Comparison of ENCODE assay signal across 26 cellular contexts in the genomic region with DNA sequence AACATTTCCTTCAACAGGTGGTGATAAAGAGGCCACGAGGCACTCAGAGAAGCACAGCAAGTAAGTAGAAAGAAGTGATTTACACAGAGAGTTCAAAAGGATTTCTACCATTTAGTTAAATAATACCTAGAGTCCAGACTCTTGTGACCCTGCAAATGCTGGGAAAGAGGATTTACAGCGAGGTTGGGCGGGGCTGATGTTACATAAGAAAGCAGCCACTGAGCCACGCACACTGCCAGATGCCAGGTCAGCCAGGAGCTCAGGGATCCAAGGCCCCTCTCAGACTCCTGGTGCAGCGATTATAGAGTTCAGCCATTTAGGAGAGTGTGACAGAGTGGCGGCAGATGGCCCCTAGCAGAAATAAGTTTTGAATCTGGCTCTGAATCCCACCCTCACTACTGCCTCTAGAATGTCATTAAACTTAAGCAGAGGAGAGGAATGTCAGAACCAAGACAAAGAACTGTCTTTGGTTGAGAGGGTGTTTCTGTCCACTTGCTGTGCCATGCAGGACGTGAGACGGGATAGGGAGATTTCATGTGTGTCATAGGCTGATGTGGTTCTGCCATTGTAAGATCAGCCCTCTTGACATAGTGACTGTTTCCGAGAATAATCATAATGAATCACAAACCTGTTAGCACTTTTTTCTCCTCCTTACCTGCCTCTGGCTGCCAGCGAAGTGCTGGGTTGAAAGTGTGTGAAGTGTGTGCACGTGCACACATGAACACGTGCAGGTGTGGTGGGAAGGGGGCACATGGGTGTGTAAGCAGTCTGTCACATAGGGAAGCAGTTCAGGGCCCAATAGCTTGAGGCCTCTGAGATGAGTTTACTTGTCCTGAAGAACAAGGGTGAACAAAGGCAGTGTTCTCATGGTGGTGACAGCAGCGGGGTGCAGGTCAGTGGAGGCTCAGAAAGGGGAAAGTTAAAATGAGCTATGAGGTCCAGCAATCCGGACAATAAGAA. TPM values are rescaled to one million over a fixed set of nuclear protein-coding genes. Genes with fewer than 3 reads are reported as not detected.
DNase-seq lines count a peak whose midpoint lies in the region; ATAC-seq, FAIRE-seq and TF ChIP-seq lines count a peak whose summit lies in the region.
"Had no signal": no experiment of that assay in that cellular context is flagged by ENCODE, and none has a peak within 500 bp of the region (broad histone marks: within the 10 kb centered on the region; RNA-seq: fewer than 3 reads in every experiment).

No MANE protein-coding gene starts in this region.

- no peaks in the 10 kb centered on the region for H3K9me3 Mint-ChIP-seq in activated CD4-positive, alpha-beta memory T cell treated with anti-CD3 and anti-CD28 coated beads for 36 hours
- H3K9me3 Mint-ChIP-seq: dendritic cell treated with granulocyte-macrophage colony-stimulating factor and Interleukin-4, amounts not matched to agents 40 ng/mL and 50 ng/mL, for 4 days; H9; stimulated activated naive CD8-positive, alpha-beta T cell treated with anti-CD3 and anti-CD28 coated beads, Interleukin-15, amount 100 ng/mL, for 72 hours; T-helper 2 cell treated with Interferon-gamma antibody and Interleukin-4, amounts not matched to agents 5 μg/mL and 100 μg/mL, for 36 hours had no signal

- H3K4me1 ChIP-seq in right lobe of liver = peaks cover 0 to 17% (median 0%) of the 10 kb centered on the region in 4 donors
- H3K4me1 ChIP-seq in small intestine (ENCODE audit: control insufficient read depth in 2 of 2, insufficient read depth in 1 of 2, low read depth in 1 of 2, low read length in 1 of 2) = no peaks in the 10 kb centered on the region
- H3K4me1 ChIP-seq: BE2C, sigmoid colon, SJSA1, upper lobe of left lung had no signal

- H3K27me3 ChIP-seq in right lobe of liver (no peaks in the 10 kb centered on the region), small intestine (ENCODE audit: control insufficient read depth in 2 of 2, insufficient read depth in 2 of 2, low read length in 2 of 2) (no peaks in the 10 kb centered on the region)
- H3K27me3 ChIP-seq: BE2C, MG63, sigmoid colon, upper lobe of left lung had no signal

- no peaks in the 10 kb centered on the region for H3K36me3 ChIP-seq in right lobe of liver
- no peaks in the 10 kb centered on the region for H3K36me3 ChIP-seq in small intestine (ENCODE audit: control insufficient read depth in 2 of 2, insufficient read depth in 2 of 2, low read length in 2 of 2)
- H3K36me3 ChIP-seq: BE2C, MG63, sigmoid colon, SJSA1, upper lobe of left lung had no signal

- peaks cover 19% of the 10 kb centered on the region for H3K27me3 Mint-ChIP-seq in activated CD4-positive, alpha-beta memory T cell treated with anti-CD3 and anti-CD28 coated beads for 36 hours

- H3K4me3 ChIP-seq in right lobe of liver (peak overlapping the region in 2 of 3 donors; percentile 46 to 61), small intestine (ENCODE audit: low read depth in 1 of 2, low read length in 2 of 2) (no peak overlapping the region)
- H3K4me3 ChIP-seq: MG63, PC-9, sigmoid colon, SJSA1, upper lobe of left lung had no signal

- TF ChIP-seq POLR2A in right lobe of liver (IDR thresholded peaks at IDR 0.05) = no peak

- no peak overlapping the region for H3K27ac Mint-ChIP-seq in activated CD4-positive, alpha-beta memory T cell treated with anti-CD3 and anti-CD28 coated beads for 36 hours
- H3K27ac Mint-ChIP-seq: dendritic cell treated with granulocyte-macrophage colony-stimulating factor and Interleukin-4, amounts not matched to agents 40 ng/mL and 50 ng/mL, for 4 days; stimulated activated naive CD8-positive, alpha-beta T cell treated with anti-CD3 and anti-CD28 coated beads, Interleukin-15, amount 100 ng/mL, for 72 hours; T-helper 2 cell treated with Interferon-gamma antibody and Interleukin-4, amounts not matched to agents 5 μg/mL and 100 μg/mL, for 36 hours had no signal

- no peaks in the 10 kb centered on the region for H3K4me1 Mint-ChIP-seq in activated CD4-positive, alpha-beta memory T cell treated with anti-CD3 and anti-CD28 coated beads for 36 hours (ENCODE audit: low read depth)
- H3K4me1 Mint-ChIP-seq: stimulated activated naive CD8-positive, alpha-beta T cell treated with anti-CD3 and anti-CD28 coated beads, Interleukin-15, amount 100 ng/mL, for 72 hours had no signal

- FAIRE-seq in small intestine (lab: Jason Lieb, UNC) = no peak
- FAIRE-seq: frontal cortex had no signal

- H3K27ac ChIP-seq in right lobe of liver (peak overlapping the region in 2 of 3 donors; percentile 55 to 70), small intestine (ENCODE audit: low read depth in 1 of 2, low read length in 1 of 2) (no peak overlapping the region)
- H3K27ac ChIP-seq: epithelial cell of prostate, PC-9, sigmoid colon, SJSA1 had no signal

- DNase-seq in HuH-7 (ENCODE audit: low spot score) (peak; percentile 48), ecto neural progenitor cell (ENCODE audit: low spot score) (peak; percentile 52), right lobe of liver (peak; percentile 54 to 88 (median 85)), small intestine (peak; percentile 29), GM03348 (ENCODE audit: low spot score) (no peak)
- no peak for DNase-seq in stimulated activated CD4-positive, alpha-beta T cell treated with anti-CD3 and anti-CD28 coated beads, Interleukin-1b, Interleukin-23, amount 100 ng/mL, for 48 hours
- no peak for DNase-seq in activated CD4-positive, alpha-beta memory T cell treated with anti-CD3 and anti-CD28 coated beads for 36 hours
- DNase-seq: BE2C; H9; IMR-90; MG63; NCI-H1436; NCI-H2171 treated with DMSO at 0.1 percent for 48 hours; NCI-H748 treated with DMSO at 0.1 percent for 48 hours; occipital lobe; PC-9; sigmoid colon; stimulated activated CD4-positive, alpha-beta T cell treated with anti-CD3 and anti-CD28 coated beads, Interleukin-2, amount 100 ng/mL, for 24 hours; stimulated activated naive CD8-positive, alpha-beta T cell treated with anti-CD3 and anti-CD28 coated beads, Interleukin-15, amount 100 ng/mL, for 72 hours had no signal

- CTCF ChIA-PET in activated CD4-positive, alpha-beta memory T cell treated with anti-CD3 and anti-CD28 coated beads for 36 hours (lab: Charles Lee) = no interaction called here

- no peaks in the 10 kb centered on the region for H3K36me3 Mint-ChIP-seq in activated CD4-positive, alpha-beta memory T cell treated with anti-CD3 and anti-CD28 coated beads for 36 hours

- POLR2A ChIA-PET in activated CD4-positive, alpha-beta memory T cell treated with anti-CD3 and anti-CD28 coated beads for 36 hours (lab: Charles Lee) = no interaction called here

- no peak overlapping the region for H3K4me3 Mint-ChIP-seq in activated CD4-positive, alpha-beta memory T cell treated with anti-CD3 and anti-CD28 coated beads for 36 hours
- H3K4me3 Mint-ChIP-seq: dendritic cell treated with granulocyte-macrophage colony-stimulating factor and Interleukin-4, amounts not matched to agents 40 ng/mL and 50 ng/mL, for 4 days; H9; stimulated activated naive CD8-positive, alpha-beta T cell treated with anti-CD3 and anti-CD28 coated beads, Interleukin-15, amount 100 ng/mL, for 72 hours; T-helper 2 cell treated with Interferon-gamma antibody and Interleukin-4, amounts not matched to agents 5 μg/mL and 100 μg/mL, for 36 hours had no signal

- TF ChIP-seq CTCF in right lobe of liver (IDR thresholded peaks at IDR 0.05) = peak in 1 of 4 donors; percentile 7

- 51% methylated on average over 10 of the region's 14 CpGs for WGBS in right lobe of liver (ENCODE audit: insufficient coverage, low coverage, low lambda C conversion rate, missing lambda C conversion rate)
- 49 to 68% (median 55%) methylated on average over 13 to 14 of the region's 14 CpGs for WGBS in small intestine, 3 donors

- H3K9me3 ChIP-seq in right lobe of liver = no peaks in the 10 kb centered on the region
- H3K9me3 ChIP-seq in small intestine (ENCODE audit: control insufficient read depth, low read depth) = no peaks in the 10 kb centered on the region
- H3K9me3 ChIP-seq: BE2C, MG63, sigmoid colon, SJSA1, upper lobe of left lung had no signal

- intact Hi-C loops in right lobe of liver (cut with DNase I) = no loop called here
- intact Hi-C loops in activated CD4-positive, alpha-beta memory T cell treated with anti-CD3 and anti-CD28 coated beads for 36 hours (cut with micrococcal nuclease) = no loop called here

- ATAC-seq in right lobe of liver = peak; percentile 93 to 99 (median 95)
- ATAC-seq: activated CD4-positive, CD25-positive, alpha-beta regulatory T cell treated with anti-CD3 and anti-CD28 coated beads, Interleukin-2, amount 50 U/mL, for 24 hours; stimulated activated naive CD8-positive, alpha-beta T cell treated with anti-CD3 and anti-CD28 coated beads, Interleukin-15, amount 100 ng/mL, for 72 hours had no signal

RNA-seq across cellular contexts. Expression of gene MFAP3L, which starts 50.1 kb away (rescaled TPM):
- total RNA-seq in right lobe of liver = 10 to 100 TPM; 23.2 to 84.3 (median 39.3) TPM
- under 1 TPM; under 0.01 to 1.00 (median 0.22) TPM for polyA plus RNA-seq in small intestine
- 1 to 10 TPM in 1 of 2 experiments, under 1 TPM in 1; 0.70 to 1.2 TPM for total RNA-seq in activated CD4-positive, alpha-beta memory T cell treated with anti-CD3 and anti-CD28 coated beads for 36 hours

Comparison
In these comparisons a context has a peak if more than half of its experiments do, and no peak if none do; other contexts are left out.
1. DNase-seq: peak in HuH-7 (single experiment), ecto neural progenitor cell (single experiment), right lobe of liver (3 of 3) and small intestine (single experiment); none in stimulated activated CD4-positive, alpha-beta T cell treated with anti-CD3 and anti-CD28 coated beads, Interleukin-1b, Interleukin-23, amount 100 ng/mL, for 48 hours (single experiment), activated CD4-positive, alpha-beta memory T cell treated with anti-CD3 and anti-CD28 coated beads for 36 hours (single experiment) and GM03348 (single experiment).
2. H3K27ac ChIP-seq: peak in right lobe of liver (2 of 3); none in small intestine (0 of 2).
3. H3K4me3 ChIP-seq: peak in right lobe of liver (2 of 3); none in small intestine (0 of 2).
4. RNA of gene MFAP3L, which starts 50.1 kb away (total RNA-seq): 23.2 to 84.3 TPM in right lobe of liver; 0.70 to 1.2 TPM in activated CD4-positive, alpha-beta memory T cell treated with anti-CD3 and anti-CD28 coated beads for 36 hours; every median in the first group is over 10 times any median in the second.